In genomic region chr2:235713244-235713643, GRCh38 we compare ENCODE assay signal across 14 cellular contexts.
"Had no signal": no experiment of that assay in that cellular context is flagged by ENCODE, and none has a peak within 500 bp of the region (broad histone marks: within the 10 kb centered on the region; RNA-seq: fewer than 3 reads in every experiment).

No MANE protein-coding gene starts in this region.

- H3K27ac Mint-ChIP-seq: activated CD4-positive, alpha-beta T cell treated with anti-CD3 and anti-CD28 coated beads, Interleukin-2, amount 10 ng/mL, durations not matched to agents 24 days and 14 days; activated CD8-positive, alpha-beta T cell treated with anti-CD3 and anti-CD28 coated beads for 36 hours; activated naive CD4-positive, alpha-beta T cell treated with anti-CD3 and anti-CD28 coated beads for 36 hours; activated T-cell treated with anti-CD3 and anti-CD28 coated beads, Interleukin-2, amount 50 U/mL, for 24 hours; dendritic cell treated with granulocyte-macrophage colony-stimulating factor and Interleukin-4, amounts not matched to agents 40 ng/mL and 50 ng/mL, for 4 days had no signal

- H3K36me3 ChIP-seq: ascending aorta had no signal

- H3K27ac ChIP-seq: ascending aorta, esophagus squamous epithelium, parathyroid adenoma had no signal

- H3K27me3 Mint-ChIP-seq: activated CD4-positive, alpha-beta T cell treated with anti-CD3 and anti-CD28 coated beads, Interleukin-2, amount 10 ng/mL, durations not matched to agents 24 days and 14 days; activated CD8-positive, alpha-beta T cell treated with anti-CD3 and anti-CD28 coated beads for 36 hours; activated T-cell treated with anti-CD3 and anti-CD28 coated beads, Interleukin-2, amount 50 U/mL, for 24 hours; dendritic cell treated with granulocyte-macrophage colony-stimulating factor and Interleukin-4, amounts not matched to agents 40 ng/mL and 50 ng/mL, for 4 days had no signal

- H3K9me3 ChIP-seq: ascending aorta, esophagus squamous epithelium, tibial nerve had no signal

- H2AFZ ChIP-seq: parathyroid adenoma had no signal

- H3K27me3 ChIP-seq: ascending aorta, esophagus squamous epithelium, tibial nerve had no signal

- H3K4me3 ChIP-seq: ascending aorta, esophagus squamous epithelium, tibial nerve had no signal

- DNase-seq: activated CD4-positive, alpha-beta T cell treated with anti-CD3 and anti-CD28 coated beads, Interleukin-2, amount 10 ng/mL, durations not matched to agents 24 days and 14 days; activated CD8-positive, alpha-beta T cell treated with anti-CD3 and anti-CD28 coated beads for 36 hours; activated naive CD4-positive, alpha-beta T cell treated with anti-CD3 and anti-CD28 coated beads for 36 hours; activated T-cell treated with anti-CD3 and anti-CD28 coated beads, Interleukin-2, amount 50 U/mL, for 24 hours; effector memory CD4-positive, alpha-beta T cell; esophagus squamous epithelium; left cardiac atrium; natural killer cell; stimulated activated CD8-positive, alpha-beta memory T cell treated with anti-CD3 and anti-CD28 coated beads, Interleukin-4, amount 100 ng/mL, for 48 hours; stimulated activated naive CD4-positive, alpha-beta T cell treated with Interleukin-2 at 50 U/mL for 16 hours had no signal

- H3K9ac ChIP-seq: parathyroid adenoma had no signal

- H3K9me3 Mint-ChIP-seq: activated CD4-positive, alpha-beta T cell treated with anti-CD3 and anti-CD28 coated beads, Interleukin-2, amount 10 ng/mL, durations not matched to agents 24 days and 14 days; activated CD8-positive, alpha-beta T cell treated with anti-CD3 and anti-CD28 coated beads for 36 hours; activated naive CD4-positive, alpha-beta T cell treated with anti-CD3 and anti-CD28 coated beads for 36 hours; activated T-cell treated with anti-CD3 and anti-CD28 coated beads, Interleukin-2, amount 50 U/mL, for 24 hours; dendritic cell treated with granulocyte-macrophage colony-stimulating factor and Interleukin-4, amounts not matched to agents 40 ng/mL and 50 ng/mL, for 4 days; natural killer cell had no signal

- H3K4me3 Mint-ChIP-seq: activated CD4-positive, alpha-beta T cell treated with anti-CD3 and anti-CD28 coated beads, Interleukin-2, amount 10 ng/mL, durations not matched to agents 24 days and 14 days; activated CD8-positive, alpha-beta T cell treated with anti-CD3 and anti-CD28 coated beads for 36 hours; activated naive CD4-positive, alpha-beta T cell treated with anti-CD3 and anti-CD28 coated beads for 36 hours; activated T-cell treated with anti-CD3 and anti-CD28 coated beads, Interleukin-2, amount 50 U/mL, for 24 hours; dendritic cell treated with granulocyte-macrophage colony-stimulating factor and Interleukin-4, amounts not matched to agents 40 ng/mL and 50 ng/mL, for 4 days; natural killer cell had no signal

- H3K4me1 Mint-ChIP-seq: activated CD4-positive, alpha-beta T cell treated with anti-CD3 and anti-CD28 coated beads, Interleukin-2, amount 10 ng/mL, durations not matched to agents 24 days and 14 days had no signal

- H3K36me3 Mint-ChIP-seq: natural killer cell had no signal

- H3K4me1 ChIP-seq: ascending aorta had no signal
